ENCODE assay signal across 1 cellular context in the genomic region with DNA sequence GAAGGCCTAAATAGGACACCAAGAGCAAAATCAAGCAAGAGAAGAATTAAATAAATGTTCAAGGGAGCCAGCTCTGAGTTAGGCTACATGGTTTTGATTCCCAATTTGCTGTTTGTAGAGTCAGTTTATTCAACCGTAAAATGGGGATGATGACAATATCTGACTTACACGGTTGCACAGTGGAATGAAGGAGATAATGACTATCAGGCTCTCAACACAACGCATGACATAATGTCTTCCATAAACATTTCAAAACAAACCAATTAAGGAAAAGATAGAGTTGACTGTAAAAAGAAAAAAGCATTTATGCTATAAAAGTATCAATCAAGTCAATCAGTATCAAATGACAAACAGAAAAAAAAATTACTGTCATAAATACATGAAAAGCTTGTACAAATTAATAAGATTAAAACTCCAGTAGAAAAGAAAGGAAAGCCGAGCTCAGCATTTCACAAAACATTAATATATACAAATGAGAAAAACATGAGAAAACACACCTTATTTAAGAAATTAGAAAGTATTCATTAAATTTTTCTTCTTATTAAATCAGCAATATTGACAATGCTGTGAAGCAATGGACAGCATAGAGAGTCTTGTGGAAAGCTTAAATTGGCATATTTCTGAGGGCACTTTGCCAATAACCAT.
TF ChIP-seq lines count a peak whose summit lies in the region.

No MANE protein-coding gene starts in this region.

TF ChIP-seq in IMR-90, 13 proteins besides CTCF, POLR2A, EP300 and RAD21 (continued from another document):
- TF ChIP-seq, protein P1, sequence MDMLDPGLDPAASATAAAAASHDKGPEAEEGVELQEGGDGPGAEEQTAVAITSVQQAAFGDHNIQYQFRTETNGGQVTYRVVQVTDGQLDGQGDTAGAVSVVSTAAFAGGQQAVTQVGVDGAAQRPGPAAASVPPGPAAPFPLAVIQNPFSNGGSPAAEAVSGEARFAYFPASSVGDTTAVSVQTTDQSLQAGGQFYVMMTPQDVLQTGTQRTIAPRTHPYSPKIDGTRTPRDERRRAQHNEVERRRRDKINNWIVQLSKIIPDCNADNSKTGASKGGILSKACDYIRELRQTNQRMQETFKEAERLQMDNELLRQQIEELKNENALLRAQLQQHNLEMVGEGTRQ (IDR thresholded peaks at IDR 0.05; ENCODE audit: low read depth, low read length), result no peak
